ENCODE assay signal across 8 cellular contexts in genomic region chr2:56184500-56184996, GRCh38. TPM values are rescaled to one million over a fixed set of nuclear protein-coding genes. Genes with fewer than 3 reads are reported as not detected.
DNase-seq lines count a peak whose midpoint lies in the region; ATAC-seq and TF ChIP-seq lines count a peak whose summit lies in the region.

No MANE protein-coding gene starts in this region.

- H2BK20ac ChIP-seq in IMR-90 (ENCODE audit: low read depth, low read length): no peak overlapping the region

- ATAC-seq in IMR-90 (ENCODE audit: low read depth): no peak

- TF ChIP-seq RAD21 in IMR-90 (IDR thresholded peaks at IDR 0.05; ENCODE audit: low read length): no peak

- no peaks in the 10 kb centered on the region for H3K9me1 ChIP-seq in IMR-90 (ENCODE audit: insufficient read depth, low read length)

- H2BK120ac ChIP-seq in IMR-90 (ENCODE audit: low read depth, low read length): no peak overlapping the region

- in situ Hi-C loops in IMR-90 (cut with MboI; ENCODE audit: low sequenced_read_pairs): loop anchor here (10.0 to 25.0 kb wide), 2 partner anchors 553 to 1320 kb away; no protein-coding TSS in a partner anchor

- H3K27me3 ChIP-seq in IMR-90 (ENCODE audit: control insufficient read depth, insufficient read depth, low read length): peaks cover 41% of the 10 kb centered on the region

- CTCF ChIA-PET in IMR-90 (lab: Yijun Ruan, JAX): interaction anchor here (2.1 kb wide), 1 partner anchor 1334 kb away, joined by 7 read pairs; no protein-coding TSS in a partner anchor

- no peak overlapping the region for H2AK9ac ChIP-seq in IMR-90 (replicated peaks; ENCODE audit: low read depth, low read length, poor library complexity)

- no peak overlapping the region for H4K91ac ChIP-seq in IMR-90 (ENCODE audit: insufficient read depth, low read depth, low read length)

- DNase-seq in NCI-H2196 (lab: John Stamatoyannopoulos, UW; ENCODE audit: unreplicated experiment) (peak; percentile 10), NCI-H2196 treated with DMSO at 0.1 percent for 48 hours (lab: John Stamatoyannopoulos, UW; ENCODE audit: unreplicated experiment) (no peak), IMR-90 (no peak), cerebellar cortex (ENCODE audit: low spot score) (peak; percentile 11), lung microvascular endothelial cell (ENCODE audit: low read depth in 2 of 2) (peak; percentile 12 to 38), posterior vena cava (ENCODE audit: low spot score) (no peak)
- DNase-seq in activated naive CD4-positive, alpha-beta T cell treated with Interleukin-2 at 50 U/mL for 16 hours: no peak
- no peak for DNase-seq in activated effector memory CD4-positive, alpha-beta T cell treated with anti-CD3 and anti-CD28 coated beads, Interleukin-2, amount 50 U/mL, for 16 hours

- no peak for TF ChIP-seq CTCF in IMR-90 (conservative IDR thresholded peaks at IDR 0.05; ENCODE audit: low read depth, low read length)

- peak overlapping the region; percentile 31; the same call in 1 of the 2 replicates for H3K4me3 ChIP-seq in IMR-90 (ENCODE audit: insufficient read depth, low read depth, low read length)

- no peak overlapping the region for H4K5ac ChIP-seq in IMR-90 (ENCODE audit: low read depth, low read length)

- TF ChIP-seq POLR2A in IMR-90 (IDR thresholded peaks at IDR 0.05; ENCODE audit: low read depth, low read length): no peak

- H4K8ac ChIP-seq in IMR-90 (ENCODE audit: low read depth in 2 of 2, low read length in 2 of 2): no peak overlapping the region

- no peaks in the 10 kb centered on the region for H3K4me1 ChIP-seq in IMR-90 (ENCODE audit: control insufficient read depth, insufficient read depth, low read length)

- peak overlapping the region; percentile 71 for H2AFZ ChIP-seq in IMR-90 (replicated peaks; ENCODE audit: low read length, poor library complexity)

- H2AK5ac ChIP-seq in IMR-90 (ENCODE audit: low read depth, low read length): no peak overlapping the region

- no peak overlapping the region for H3K23ac ChIP-seq in IMR-90 (ENCODE audit: low read depth, low read length)

- intact Hi-C loops in IMR-90 (cut with micrococcal nuclease): no loop called here
- intact Hi-C loops in posterior vena cava (cut with DNase I): loop anchor here (5.0 to 10.0 kb wide), 2 partner anchors 558 to 1330 kb away; no protein-coding TSS in a partner anchor

- H3K27ac ChIP-seq in IMR-90 (ENCODE audit: insufficient read depth, low read length): no peak overlapping the region

- no peak overlapping the region for H3K18ac ChIP-seq in IMR-90 (ENCODE audit: low read depth, low read length)

- POLR2A ChIA-PET in IMR-90 (lab: Charles Lee; ENCODE audit: unreplicated experiment): no interaction called here

- no peak overlapping the region for H2BK5ac ChIP-seq in IMR-90 (ENCODE audit: low read depth, low read length, poor library complexity, severe bottlenecking)

- dilution Hi-C loops in IMR-90 (cut with HindIII; ENCODE audit: low sequenced_read_pairs, unreplicated experiment): no loop called here

- BruUV-seq in IMR-90 (replicated peaks; lab: Mats Ljungman, UMichigan): no TSS peak

- no peak overlapping the region for H3K9ac ChIP-seq in IMR-90 (ENCODE audit: low read depth, low read length)

- no peak overlapping the region for H3K4me2 ChIP-seq in IMR-90 (ENCODE audit: low read depth, low read length)

- no peaks in the 10 kb centered on the region for H3K79me1 ChIP-seq in IMR-90 (ENCODE audit: low read depth in 1 of 2, low read length in 2 of 2)

- no peak overlapping the region for H3K14ac ChIP-seq in IMR-90 (replicated peaks; ENCODE audit: low read depth, low read length)

- no peak overlapping the region for H2BK15ac ChIP-seq in IMR-90 (ENCODE audit: low read depth, low read length)

- no peaks in the 10 kb centered on the region for H3K9me3 ChIP-seq in IMR-90 (ENCODE audit: control insufficient read depth, insufficient read depth, low read length)

- H4K20me1 ChIP-seq in IMR-90 (ENCODE audit: insufficient read depth, low read length): no peaks in the 10 kb centered on the region

- H3K4ac ChIP-seq in IMR-90 (ENCODE audit: low read depth, low read length): no peak overlapping the region

- no peaks in the 10 kb centered on the region for H3K36me3 ChIP-seq in IMR-90 (ENCODE audit: control insufficient read depth, insufficient read depth, low read length)

- WGBS in IMR-90 (ENCODE audit: extremely low coverage in 2 of 2, insufficient read length in 1 of 2), 2 experiments: 2% methylated on average over 17 of the region's 64 CpGs; no CpG with 5 or more reads in 1 of the 2 experiments

- H3K56ac ChIP-seq in IMR-90 (ENCODE audit: extremely low read depth, insufficient read depth, low read length): no peak overlapping the region

TF ChIP-seq in IMR-90, 13 proteins besides CTCF, POLR2A, EP300 and RAD21:
- TF ChIP-seq NFE2L2 (IDR thresholded peaks at IDR 0.05; ENCODE audit: low read depth, low read length) (no peak), RCOR1 (IDR thresholded peaks at IDR 0.05; ENCODE audit: insufficient replicate concordance, low read length) (no peak), CEBPB (IDR thresholded peaks at IDR 0.05; ENCODE audit: low read depth, low read length) (no peak), MAFK (IDR thresholded peaks at IDR 0.05; ENCODE audit: low read depth, low read length) (no peak), USF2 (IDR thresholded peaks at IDR 0.05; ENCODE audit: low read depth, low read length) (no peak), CHD1 (IDR thresholded peaks at IDR 0.05; ENCODE audit: low read depth, low read length) (no peak), RFX5 (IDR thresholded peaks at IDR 0.05; ENCODE audit: low read depth, low read length) (no peak), SMC3 (IDR thresholded peaks at IDR 0.05; ENCODE audit: low read depth, low read length) (no peak), BHLHE40 (IDR thresholded peaks at IDR 0.05; ENCODE audit: low read depth, low read length) (no peak), FOS (IDR thresholded peaks at IDR 0.05; ENCODE audit: low read depth, low read length) (no peak), MXI1 (IDR thresholded peaks at IDR 0.05; ENCODE audit: borderline replicate concordance, low read depth, low read length) (no peak)
- TF ChIP-seq, protein P1, sequence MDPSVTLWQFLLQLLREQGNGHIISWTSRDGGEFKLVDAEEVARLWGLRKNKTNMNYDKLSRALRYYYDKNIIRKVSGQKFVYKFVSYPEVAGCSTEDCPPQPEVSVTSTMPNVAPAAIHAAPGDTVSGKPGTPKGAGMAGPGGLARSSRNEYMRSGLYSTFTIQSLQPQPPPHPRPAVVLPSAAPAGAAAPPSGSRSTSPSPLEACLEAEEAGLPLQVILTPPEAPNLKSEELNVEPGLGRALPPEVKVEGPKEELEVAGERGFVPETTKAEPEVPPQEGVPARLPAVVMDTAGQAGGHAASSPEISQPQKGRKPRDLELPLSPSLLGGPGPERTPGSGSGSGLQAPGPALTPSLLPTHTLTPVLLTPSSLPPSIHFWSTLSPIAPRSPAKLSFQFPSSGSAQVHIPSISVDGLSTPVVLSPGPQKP (IDR thresholded peaks at IDR 0.05; ENCODE audit: borderline replicate concordance, low read depth, low read length): no peak

RNA-seq across cellular contexts. Expression of gene CCDC85A, which starts 0.8 kb away (rescaled TPM):
- total RNA-seq in IMR-90 (2012; rRNA removed): 2.2 and 2.8 TPM in 2 replicates
- polyA plus RNA-seq in IMR-90 (2012; rRNA removed): 1.1 and 1.5 TPM in 2 replicates
- polyA plus RNA-seq in IMR-90 (2012; cell fraction: cytosol; rRNA removed): 0.55 and 0.76 TPM in 2 replicates
- polyA plus RNA-seq in IMR-90 (2012; cell fraction: nucleus; rRNA removed; ENCODE audit: low replicate concordance): 0.38 and 1.0 TPM in 2 replicates
- 1.4 and 2.6 TPM in 2 replicates for total RNA-seq in lung microvascular endothelial cell
- 1 to 10 TPM; 2.8 to 3.1 TPM for total RNA-seq in posterior vena cava

Comparison
In these comparisons a context has a peak if more than half of its experiments do, and no peak if none do; other contexts are left out.
1. DNase-seq: peak in NCI-H2196 (single experiment), cerebellar cortex (single experiment) and lung microvascular endothelial cell (2 of 2); none in NCI-H2196 treated with DMSO at 0.1 percent for 48 hours (single experiment), IMR-90 (single experiment), posterior vena cava (single experiment), activated naive CD4-positive, alpha-beta T cell treated with Interleukin-2 at 50 U/mL for 16 hours (single experiment) and activated effector memory CD4-positive, alpha-beta T cell treated with anti-CD3 and anti-CD28 coated beads, Interleukin-2, amount 50 U/mL, for 16 hours (single experiment).